1 cellular context compared by ENCODE assay signal in genomic region chr7:43768894-43769272, GRCh38.
A peak's percentile ranks its signal among the peaks of the same experiment; 100 is the strongest.
TF ChIP-seq lines count a peak whose summit lies in the region.

No MANE protein-coding gene starts in this region.

TF ChIP-seq in K562, 482 proteins besides CTCF, POLR2A, EP300 and RAD21 (continued from another document):
- peak; percentile 62 for TF ChIP-seq PBX2 (CRISPR knock-in tag; IDR thresholded peaks at IDR 0.05; ENCODE audit: low read depth)
- TF ChIP-seq PBX2 (tag; conservative IDR thresholded peaks at IDR 0.05; ENCODE audit: low read depth) = peak; percentile 71; the same call in 1 of the 2 replicates
- TF ChIP-seq TEAD1 (CRISPR knock-in tag; IDR thresholded peaks at IDR 0.05) = peak; percentile 71 to 75; a peak in 1 of 4 replicates
- TF ChIP-seq NFE2L1 (tag; IDR thresholded peaks at IDR 0.05; ENCODE audit: borderline replicate concordance, low read depth) = no peak
- no peak for TF ChIP-seq TBP (optimal IDR thresholded peaks at IDR 0.05; ENCODE audit: low read depth, low read length)
- TF ChIP-seq CREB1 (IDR thresholded peaks at IDR 0.05) = peak; percentile 52; the same call in 1 of the 2 replicates
- peak; percentile 28; the same call in 1 of the 2 replicates for TF ChIP-seq CREB1 (CRISPR knock-in tag; IDR thresholded peaks at IDR 0.05)
- TF ChIP-seq ARID1B (IDR thresholded peaks at IDR 0.05) = peak; percentile 67; the same call in 1 of the 2 replicates
- TF ChIP-seq CBX1 (IDR thresholded peaks at IDR 0.05; ENCODE audit: low read depth) = no peak
- TF ChIP-seq TEAD2 (tag; IDR thresholded peaks at IDR 0.05) = peak; percentile 58; the same call in 1 of the 2 replicates
- peak; percentile 73 for TF ChIP-seq CREM (IDR thresholded peaks at IDR 0.05; ENCODE audit: low read depth)
- peak; percentile 93 for TF ChIP-seq MEIS2 (IDR thresholded peaks at IDR 0.05; ENCODE audit: partially characterized antibody)
- TF ChIP-seq STAT5A (IDR thresholded peaks at IDR 0.05; ENCODE audit: borderline replicate concordance, low read length) = no peak
- no peak for TF ChIP-seq PHB2 (IDR thresholded peaks at IDR 0.05; ENCODE audit: low read depth)
- no peak for TF ChIP-seq SMAD1 (IDR thresholded peaks at IDR 0.05; ENCODE audit: low read depth, low read length, partially characterized antibody)
- TF ChIP-seq SIN3A (IDR thresholded peaks at IDR 0.05; ENCODE audit: borderline replicate concordance in 2 of 2, control insufficient read depth in 1 of 2, low read depth in 2 of 2, low read length in 2 of 2) = no peak
- TF ChIP-seq SMARCE1 (IDR thresholded peaks at IDR 0.05) = peak; percentile 83
- TF ChIP-seq CHCHD3 (CRISPR knock-in tag; IDR thresholded peaks at IDR 0.05) = no peak
- peak; percentile 90 for TF ChIP-seq JUND (IDR thresholded peaks at IDR 0.05; ENCODE audit: borderline replicate concordance, low read depth, low read length)
- TF ChIP-seq JUND (tag; IDR thresholded peaks at IDR 0.05; ENCODE audit: borderline replicate concordance, low read depth, low read length) = peak; percentile 90; the same call in 2 of the 3 replicates
- TF ChIP-seq SMARCA4 (IDR thresholded peaks at IDR 0.05) = peak; percentile 70; the same call in 1 of the 2 replicates
- no peak for TF ChIP-seq NR3C1 (CRISPR knock-in tag; IDR thresholded peaks at IDR 0.05)
- TF ChIP-seq KDM1A (IDR thresholded peaks at IDR 0.05) = peak; percentile 35 to 61; a peak in 3 of 4 replicates
- peak; percentile 9 for TF ChIP-seq RBM25 (IDR thresholded peaks at IDR 0.05; ENCODE audit: low read depth, low read length, severe bottlenecking)
- peak; percentile 51; the same call in 1 of the 2 replicates for TF ChIP-seq TEAD4 (IDR thresholded peaks at IDR 0.05; ENCODE audit: low read length)
- no peak for TF ChIP-seq TEAD4 (CRISPR knock-in tag; IDR thresholded peaks at IDR 0.05; ENCODE audit: borderline replicate concordance)
- no peak for TF ChIP-seq ZFP30 (CRISPR knock-in tag; IDR thresholded peaks at IDR 0.05; ENCODE audit: borderline replicate concordance)
- peak; percentile 84 for TF ChIP-seq JUN (IDR thresholded peaks at IDR 0.05; ENCODE audit: borderline replicate concordance, low read depth, low read length)
- no peak for TF ChIP-seq JUN (CRISPR knock-in tag; IDR thresholded peaks at IDR 0.05; ENCODE audit: borderline replicate concordance)
- TF ChIP-seq FOSL1 (tag; conservative IDR thresholded peaks at IDR 0.05) = peak; percentile 94
- TF ChIP-seq BCOR (IDR thresholded peaks at IDR 0.05) = peak; percentile 68
- peak; percentile 52; the same call in 1 of the 2 replicates for TF ChIP-seq JUNB (CRISPR knock-in tag; conservative IDR thresholded peaks at IDR 0.05)
- no peak for TF ChIP-seq E2F5 (CRISPR knock-in tag; IDR thresholded peaks at IDR 0.05)
- peak; percentile 93 for TF ChIP-seq PKNOX1 (IDR thresholded peaks at IDR 0.05)
- no peak for TF ChIP-seq NFATC3 (IDR thresholded peaks at IDR 0.05)
- TF ChIP-seq NCOA4 (IDR thresholded peaks at IDR 0.05; ENCODE audit: partially characterized antibody) = no peak
- TF ChIP-seq GATAD2A (IDR thresholded peaks at IDR 0.05) = 0 out of 2 replicates have a peak, but pooled peaks have one; percentile 40
- TF ChIP-seq KDM4B (IDR thresholded peaks at IDR 0.05; ENCODE audit: borderline replicate concordance in 2 of 2, low read depth in 1 of 2) = no peak
- no peak for TF ChIP-seq ARID3B (CRISPR knock-in tag; IDR thresholded peaks at IDR 0.05; ENCODE audit: borderline replicate concordance)
- no peak for TF ChIP-seq ZZZ3 (IDR thresholded peaks at IDR 0.05)
- peak; percentile 89 for TF ChIP-seq ATF7 (IDR thresholded peaks at IDR 0.05)
- TF ChIP-seq CHAMP1 (IDR thresholded peaks at IDR 0.05) = peak; percentile 63; the same call in 1 of the 2 replicates
- TF ChIP-seq ZNF280A (IDR thresholded peaks at IDR 0.05; ENCODE audit: low read depth, partially characterized antibody) = no peak
- 0 out of 4 replicates have a peak, but pooled peaks of 1 of the 2 experiments have one; percentile 26 for TF ChIP-seq MNT (conservative IDR thresholded peaks at IDR 0.05)
- TF ChIP-seq TBL1XR1 (IDR thresholded peaks at IDR 0.05; ENCODE audit: low read length in 2 of 2) = 0 out of 4 replicates have a peak, but pooled peaks of 1 of the 2 experiments have one; percentile 7
- TF ChIP-seq CBFA2T2 (conservative IDR thresholded peaks at IDR 0.05) = no peak
- peak; percentile 91 for TF ChIP-seq ATF3 (IDR thresholded peaks at IDR 0.05)
- no peak for TF ChIP-seq ATF3 (CRISPR knock-in tag; conservative IDR thresholded peaks at IDR 0.05)
- peak; percentile 59; the same call in 1 of the 2 replicates for TF ChIP-seq SREBF1 (IDR thresholded peaks at IDR 0.05; ENCODE audit: borderline replicate concordance, low read depth, low read length)
- no peak for TF ChIP-seq ZNF449 (CRISPR knock-in tag; IDR thresholded peaks at IDR 0.05)
- no peak for TF ChIP-seq MXI1 (IDR thresholded peaks at IDR 0.05; ENCODE audit: low read depth, low read length)
TF ChIP-seq in K562: peak in this region for 29.
